8 cellular contexts compared by ENCODE assay signal in genomic region chr15:34342737-34343575, GRCh38. TPM values are rescaled to one million over a fixed set of nuclear protein-coding genes. Genes with fewer than 3 reads are reported as not detected.
DNase-seq lines count a peak whose midpoint lies in the region; ATAC-seq and TF ChIP-seq lines count a peak whose summit lies in the region.

NOP10 (minus strand) TSS chr15:34343136; CDS start chr15:34343073, 63 bp downstream.
NUTM1 (plus strand) TSS chr15:34343315; CDS start chr15:34343697, 382 bp downstream.

- CTCF ChIA-PET in BJ (lab: Yijun Ruan, JAX): interaction anchor here (0.6 to 4.2 kb wide), 16 partner anchors 9 to 233 kb away, joined by 3 to 27 read pairs (median 4); partner anchors contain the start of genes KATNBL1 and LPCAT4

- peak; percentile 95 for TF ChIP-seq POLR2A in GM19099 (IDR thresholded peaks at IDR 0.05; ENCODE audit: extremely low read depth, insufficient read length, low read depth)

- peak; percentile 98 for TF ChIP-seq CTCF in BJ (IDR thresholded peaks at IDR 0.05; ENCODE audit: insufficient read depth, low read depth, low read length)

- H3K27ac ChIP-seq in cingulate gyrus (ENCODE audit: low read depth, low read length): peak within 1 kb of the TSS; percentile 88

- ATAC-seq in HG03432 (IDR thresholded peaks at IDR 0.05; ENCODE audit: unreplicated experiment): peak; percentile 90

- DNase-seq in BJ (ENCODE audit: low read depth) (peak; percentile 57), NCI-H510A (lab: John Stamatoyannopoulos, UW) (peak; percentile 65), left kidney (ENCODE audit: low read depth, low spot score) (peak; percentile 97)
- peak; percentile 93 to 98 for DNase-seq in activated CD4-positive, alpha-beta T cell treated with anti-CD3 and anti-CD28 coated beads for 24 hours (ENCODE audit: low read depth in 2 of 2)
- DNase-seq in stimulated activated CD4-positive, alpha-beta T cell treated with anti-CD3 and anti-CD28 coated beads, Interleukin-1b, Interleukin-23, amount 100 ng/mL, for 48 hours: peak; percentile 94

- H3K27me3 ChIP-seq in BJ (ENCODE audit: control insufficient read depth, insufficient read depth, low read length): no peaks in the 10 kb centered on the region; the same call in 1 of the 2 replicates

- peak within 1 kb of the TSS; percentile 76 for H3K4me3 ChIP-seq in BJ (ENCODE audit: low read depth, low read length)

- POLR2A ChIA-PET in BJ (lab: Charles Lee): no interaction called here

- peaks cover 3% of the 10 kb centered on the region for H3K36me3 ChIP-seq in BJ (ENCODE audit: control insufficient read depth, insufficient read depth, low read length)

RNA-seq across cellular contexts. Expression of gene NOP10, which starts in this region (rescaled TPM):
- polyA plus RNA-seq in BJ (2011; rRNA removed): 345 and 352 TPM in 2 replicates
- polyA minus RNA-seq in BJ (2011; rRNA and poly(A)+ RNA removed): 65.0 and 137 TPM in 2 replicates

RNA-seq across cellular contexts. Expression of gene NUTM1, which starts in this region (rescaled TPM):
- not detected in 2 replicates for polyA plus RNA-seq in BJ (2011; rRNA removed)
- polyA minus RNA-seq in BJ (2011; rRNA and poly(A)+ RNA removed): not detected in 2 replicates

Comparison
In these comparisons a context has a peak if more than half of its experiments do, and no peak if none do; other contexts are left out.
1. Peak in every context shown above with its lines: DNase-seq, ATAC-seq, H3K4me3 ChIP-seq and H3K27ac ChIP-seq.